Comparison of ENCODE assay signal across 10 cellular contexts in genomic region chr3:129974451-129975331, GRCh38. TPM values are rescaled to one million over a fixed set of nuclear protein-coding genes. Genes with fewer than 3 reads are reported as not detected.
A peak's percentile ranks its signal among the peaks of the same experiment; 100 is the strongest.
DNase-seq lines count a peak whose midpoint lies in the region; ATAC-seq, FAIRE-seq and TF ChIP-seq lines count a peak whose summit lies in the region.
"Had no signal": no experiment of that assay in that cellular context is flagged by ENCODE, and none has a peak within 500 bp of the region (broad histone marks: within the 10 kb centered on the region; RNA-seq: fewer than 3 reads in every experiment).

TSS of gene TRH (plus strand) at chr3:129974720. CDS start at chr3:129975817, 1,097 bp downstream.

- H3K27ac ChIP-seq in astrocyte (ENCODE audit: low read depth, low read length) (no peak within 1 kb of the TSS), suprapubic skin (no peak within 1 kb of the TSS)

- peak within 1 kb of the TSS; percentile 57 for H3K4me2 ChIP-seq in astrocyte (ENCODE audit: low read length)

- no peak for TF ChIP-seq EP300 in suprapubic skin (IDR thresholded peaks at IDR 0.05)

- H3K27me3 Mint-ChIP-seq in activated naive CD4-positive, alpha-beta T cell treated with anti-CD3 and anti-CD28 coated beads for 36 hours (ENCODE audit: low read depth) = peaks cover 41% of the 10 kb centered on the region
- H3K27me3 Mint-ChIP-seq in astrocyte (ENCODE audit: low read depth, unreplicated experiment) (peaks cover 83% of the 10 kb centered on the region), memory B cell (peaks cover 24% of the 10 kb centered on the region)

- H2AFZ ChIP-seq in astrocyte (ENCODE audit: low read depth, low read length) = peak within 1 kb of the TSS; percentile 56

- whole genome bisulfite sequencing in suprapubic skin = 4% methylated on average over 33 of the region's 80 CpGs

- H3K9me3 ChIP-seq in astrocyte (ENCODE audit: insufficient read depth, low read depth, low read length) (no peaks in the 10 kb centered on the region), suprapubic skin (no peaks in the 10 kb centered on the region)

- H3K79me2 ChIP-seq in astrocyte (ENCODE audit: insufficient read depth, low read length) = no peaks in the 10 kb centered on the region

- H4K20me1 ChIP-seq in astrocyte (ENCODE audit: insufficient read depth, low read length) = no peaks in the 10 kb centered on the region

- H3K36me3 ChIP-seq in astrocyte (ENCODE audit: insufficient read depth, low read length) (no peaks in the 10 kb centered on the region), suprapubic skin (no peaks in the 10 kb centered on the region)

- no peak within 1 kb of the TSS for H3K27ac Mint-ChIP-seq in activated naive CD4-positive, alpha-beta T cell treated with anti-CD3 and anti-CD28 coated beads for 36 hours
- H3K27ac Mint-ChIP-seq in astrocyte (ENCODE audit: unreplicated experiment) (no peak within 1 kb of the TSS), memory B cell (no peak within 1 kb of the TSS)

- no peaks in the 10 kb centered on the region for H3K36me3 Mint-ChIP-seq in activated naive CD4-positive, alpha-beta T cell treated with anti-CD3 and anti-CD28 coated beads for 36 hours (ENCODE audit: low read depth)
- H3K36me3 Mint-ChIP-seq in astrocyte (ENCODE audit: low read depth, unreplicated experiment) (no peaks in the 10 kb centered on the region), memory B cell (peaks cover 2% of the 10 kb centered on the region)

- no peak within 1 kb of the TSS for H3K4me3 ChIP-seq in astrocyte (ENCODE audit: insufficient read depth, low read depth, low read length)
- H3K4me3 ChIP-seq in suprapubic skin = peak within 1 kb of the TSS; percentile 37

- H3K27me3 ChIP-seq in astrocyte (ENCODE audit: insufficient read depth, low read length) = peaks cover 69% of the 10 kb centered on the region
- peaks cover 62% of the 10 kb centered on the region for H3K27me3 ChIP-seq in suprapubic skin

- H3K4me3 Mint-ChIP-seq in activated naive CD4-positive, alpha-beta T cell treated with anti-CD3 and anti-CD28 coated beads for 36 hours = peak within 1 kb of the TSS; percentile 20
- H3K4me3 Mint-ChIP-seq in astrocyte (ENCODE audit: unreplicated experiment) = peak within 1 kb of the TSS; percentile 67
- H3K4me3 Mint-ChIP-seq in memory B cell = peak within 1 kb of the TSS; percentile 58

- peak; percentile 15 for DNase-seq in activated naive CD4-positive, alpha-beta T cell treated with anti-CD3 and anti-CD28 coated beads for 36 hours
- DNase-seq in activated naive CD4-positive, alpha-beta T cell (lab: John Stamatoyannopoulos, UW) = no peak
- no peak for DNase-seq in astrocyte (ENCODE audit: low read depth)
- DNase-seq in memory B cell (ENCODE audit: low spot score in 2 of 2) = no peak
- no peak for DNase-seq in suprapubic skin (ENCODE audit: low spot score in 2 of 2)
- DNase-seq in dedifferentiated amniotic fluid mesenchymal stem cell (ENCODE audit: extremely low spot score) = no peak

- FAIRE-seq in astrocyte (lab: Jason Lieb, UNC) = no peak

- H3K4me1 Mint-ChIP-seq in activated naive CD4-positive, alpha-beta T cell treated with anti-CD3 and anti-CD28 coated beads for 36 hours (ENCODE audit: low read depth) = peaks cover 9% of the 10 kb centered on the region
- no peaks in the 10 kb centered on the region for H3K4me1 Mint-ChIP-seq in astrocyte (ENCODE audit: low read depth, unreplicated experiment)
- H3K4me1 Mint-ChIP-seq in memory B cell = peaks cover 7% of the 10 kb centered on the region

- H3K4me1 ChIP-seq in astrocyte (ENCODE audit: insufficient read depth, low read length) (peaks cover 5% of the 10 kb centered on the region), suprapubic skin (peaks cover 19% of the 10 kb centered on the region)

- ATAC-seq in memory B cell (ENCODE audit: low read depth) = peak; percentile 42
- ATAC-seq in HG03571 (IDR thresholded peaks at IDR 0.05; ENCODE audit: unreplicated experiment) = no peak
- ATAC-seq in HG03135 (IDR thresholded peaks at IDR 0.05; ENCODE audit: unreplicated experiment) = no peak

- TF ChIP-seq POLR2A in suprapubic skin (IDR thresholded peaks at IDR 0.05) = no peak

- no peaks in the 10 kb centered on the region for H3K9me3 Mint-ChIP-seq in activated naive CD4-positive, alpha-beta T cell treated with anti-CD3 and anti-CD28 coated beads for 36 hours
- H3K9me3 Mint-ChIP-seq in astrocyte (ENCODE audit: unreplicated experiment) (peaks cover 6% of the 10 kb centered on the region), memory B cell (peaks cover 1% of the 10 kb centered on the region)

- TF ChIP-seq CTCF in astrocyte (IDR thresholded peaks at IDR 0.05; ENCODE audit: insufficient read depth, low read depth, low read length) = no peak
- TF ChIP-seq CTCF in suprapubic skin (IDR thresholded peaks at IDR 0.05) = no peak

- intact Hi-C loops in activated naive CD4-positive, alpha-beta T cell treated with anti-CD3 and anti-CD28 coated beads for 36 hours (cut with micrococcal nuclease) = no loop called here

- CTCF ChIA-PET in activated naive CD4-positive, alpha-beta T cell treated with anti-CD3 and anti-CD28 coated beads for 36 hours (lab: Charles Lee) = interaction anchor here (0.9 kb wide), 1 partner anchor 75 kb away, joined by 4 read pairs; no protein-coding TSS in a partner anchor

- no peak within 1 kb of the TSS for H3K9ac ChIP-seq in astrocyte (ENCODE audit: low read length)

RNA-seq across cellular contexts. Expression of gene TRH, which starts in this region (rescaled TPM):
- not detected for total RNA-seq in activated naive CD4-positive, alpha-beta T cell treated with anti-CD3 and anti-CD28 coated beads for 36 hours
- total RNA-seq in astrocyte (0.14 TPM in 1 of 2 replicates, not detected in the other), suprapubic skin (not detected)
- total RNA-seq: pulmonary artery endothelial cell, RPMI7951 had no signal

Comparison
In these comparisons a context has a peak if more than half of its experiments do, and no peak if none do; other contexts are left out.
1. Peak in DNase-seq in activated naive CD4-positive, alpha-beta T cell treated with anti-CD3 and anti-CD28 coated beads for 36 hours; RNA of the gene not detected or under 1 TPM.